1 cellular context compared by ENCODE assay signal in genomic region chr6:41492261-41492891, GRCh38.
A peak's percentile ranks its signal among the peaks of the same experiment; 100 is the strongest.
TF ChIP-seq lines count a peak whose summit lies in the region.

No MANE protein-coding gene starts in this region.

TF ChIP-seq in HEK293, 187 proteins besides CTCF, POLR2A, EP300 and RAD21 (continued from another document):
- TF ChIP-seq KLF17 (tag by site-specific recombination; IDR thresholded peaks at IDR 0.05), result peak; percentile 59; the same call in 1 of the 2 replicates
- no peak for TF ChIP-seq ZNF335 (tag by site-specific recombination; conservative IDR thresholded peaks at IDR 0.05)
- TF ChIP-seq ZNF704 (tag by site-specific recombination; IDR thresholded peaks at IDR 0.05), result no peak
TF ChIP-seq in HEK293: peak in this region for 3.
